Comparison of ENCODE assay signal across 8 cellular contexts in genomic region chr10:30522661-30523078, GRCh38.
DNase-seq lines count a peak whose midpoint lies in the region; ATAC-seq and TF ChIP-seq lines count a peak whose summit lies in the region.
"Not testable (repeated sequence)": the region's sequence is repeated elsewhere in the genome, so short reads cannot be mapped to it uniquely, and the experiment has no call there.

No MANE protein-coding gene starts in this region.

- H3K79me2 ChIP-seq in HCT116 (ENCODE audit: insufficient read depth, low read length); neural progenitor cell (ENCODE audit: low read depth): not testable (repeated sequence)

- CTCF ChIA-PET in CD8-positive, alpha-beta memory T cell (lab: Charles Lee); HCT116 (lab: Charles Lee): not testable (repeated sequence)
- CTCF ChIA-PET in WTC11 (lab: Charles Lee), result interaction anchor here (1.4 kb wide), 1 partner anchor 31 kb away, joined by 4 read pairs; no protein-coding TSS in a partner anchor

- not testable (repeated sequence) for H3K36me3 Mint-ChIP-seq in CD8-positive, alpha-beta memory T cell; dendritic cell treated with granulocyte-macrophage colony-stimulating factor and Interleukin-4, amounts not matched to agents 40 ng/mL and 50 ng/mL, for 4 days (ENCODE audit: low read depth); neural progenitor cell
- peaks cover 31% of the 10 kb centered on the region for H3K36me3 Mint-ChIP-seq in WTC11

- ATAC-seq in HCT116, result not testable (repeated sequence)
- peak; percentile 26 for ATAC-seq in WTC11

- not testable (repeated sequence) for H3K27me3 ChIP-seq in CD8-positive, alpha-beta memory T cell (ENCODE audit: insufficient read depth, low read length, poor library complexity, severe bottlenecking); HCT116 (ENCODE audit: insufficient read depth, low read length); neural progenitor cell

- H3K9me3 Mint-ChIP-seq in CD8-positive, alpha-beta memory T cell; dendritic cell treated with granulocyte-macrophage colony-stimulating factor and Interleukin-4, amounts not matched to agents 40 ng/mL and 50 ng/mL, for 4 days: not testable (repeated sequence)
- H3K9me3 Mint-ChIP-seq in WTC11, result peaks cover 35% of the 10 kb centered on the region
- H3K9me3 Mint-ChIP-seq in neural progenitor cell, result peaks cover 23% of the 10 kb centered on the region

- H3K27ac Mint-ChIP-seq in CD8-positive, alpha-beta memory T cell, result peak overlapping the region in 6 of 8 donors; percentile 33 to 66 (median 46)
- H3K27ac Mint-ChIP-seq in WTC11, result peak overlapping the region; percentile 98
- peak overlapping the region; percentile 59 for H3K27ac Mint-ChIP-seq in dendritic cell treated with granulocyte-macrophage colony-stimulating factor and Interleukin-4, amounts not matched to agents 40 ng/mL and 50 ng/mL, for 4 days
- peak overlapping the region; percentile 57 for H3K27ac Mint-ChIP-seq in neural progenitor cell

- BruUV-seq in HCT116 (replicated peaks; lab: Mats Ljungman, UMichigan), result not testable (repeated sequence)

- POLR2A ChIA-PET in CD8-positive, alpha-beta memory T cell (lab: Charles Lee), result interaction anchor here (0.7 kb wide), 1 partner anchor 89 kb away, joined by 4 read pairs; no protein-coding TSS in a partner anchor
- POLR2A ChIA-PET in HCT116 (lab: Charles Lee); WTC11 (lab: Charles Lee): not testable (repeated sequence)

- H3K4me3 ChIP-seq in CD8-positive, alpha-beta memory T cell (ENCODE audit: low read length); neural progenitor cell: not testable (repeated sequence)
- peak overlapping the region in 1 of 2 experiments; percentile 13; a peak in 1 of 4 replicates for H3K4me3 ChIP-seq in HCT116 (replicated peaks in 1 of 2; ENCODE audit: low read depth in 1 of 2, low read length in 2 of 2)

- H3K27me3 Mint-ChIP-seq in CD8-positive, alpha-beta memory T cell; WTC11 (ENCODE audit: low read depth); dendritic cell treated with granulocyte-macrophage colony-stimulating factor and Interleukin-4, amounts not matched to agents 40 ng/mL and 50 ng/mL, for 4 days: not testable (repeated sequence)
- H3K27me3 Mint-ChIP-seq in neural progenitor cell (ENCODE audit: insufficient read depth, low read depth), result peaks cover 16% of the 10 kb centered on the region

- not testable (repeated sequence) for H2AFZ ChIP-seq in HCT116 (ENCODE audit: low read depth, low read length, poor library complexity, severe bottlenecking); neural progenitor cell (replicated peaks)

- H3K4me3 Mint-ChIP-seq in CD8-positive, alpha-beta memory T cell, result peak overlapping the region in 4 of 7 donors; percentile 4 to 76 (median 52)
- not testable (repeated sequence) for H3K4me3 Mint-ChIP-seq in WTC11; dendritic cell treated with granulocyte-macrophage colony-stimulating factor and Interleukin-4, amounts not matched to agents 40 ng/mL and 50 ng/mL, for 4 days
- peak overlapping the region; percentile 5 for H3K4me3 Mint-ChIP-seq in neural progenitor cell

- TF ChIP-seq RAD21 in HCT116 (IDR thresholded peaks at IDR 0.05; ENCODE audit: low read depth), result not testable (repeated sequence)

- not testable (repeated sequence) for H3F3A ChIP-seq in neural progenitor cell (ENCODE audit: low read depth)

- TF ChIP-seq CTCF in HCT116 (IDR thresholded peaks at IDR 0.05 in 2 of 3, conservative IDR thresholded peaks at IDR 0.05 in 1 of 3; ENCODE audit: borderline replicate concordance in 1 of 3, insufficient read depth in 1 of 3, low read depth in 2 of 3, low read length in 2 of 3); WTC11 (IDR thresholded peaks at IDR 0.05); neural progenitor cell (IDR thresholded peaks at IDR 0.05): not testable (repeated sequence)

- H3K9me3 ChIP-seq in CD8-positive, alpha-beta memory T cell (ENCODE audit: low read length); HCT116 (ENCODE audit: control insufficient read depth in 1 of 2, insufficient read depth in 1 of 2, low read depth in 1 of 2, low read length in 2 of 2); neural progenitor cell (ENCODE audit: low read depth): not testable (repeated sequence)

- H3K4me1 ChIP-seq in CD8-positive, alpha-beta memory T cell (ENCODE audit: insufficient read depth, low read length), result peaks cover 32% of the 10 kb centered on the region
- H3K4me1 ChIP-seq in HCT116 (ENCODE audit: control insufficient read depth in 1 of 2, insufficient read depth in 2 of 2, low read length in 2 of 2), result peaks cover 5 to 11% of the 10 kb centered on the region in 2 experiments
- H3K4me1 ChIP-seq in neural progenitor cell, result not testable (repeated sequence)

- not testable (repeated sequence) for TF ChIP-seq POLR2A in HCT116 (IDR thresholded peaks at IDR 0.05; ENCODE audit: borderline replicate concordance, extremely low read depth, insufficient read depth, insufficient read length)

- not testable (repeated sequence) for H4K20me1 ChIP-seq in HCT116 (ENCODE audit: insufficient read depth); neural progenitor cell (ENCODE audit: low read depth)

- not testable (repeated sequence) for DNase-seq in CD8-positive, alpha-beta memory T cell; neural progenitor cell (ENCODE audit: low spot score)
- DNase-seq in HCT116 (ENCODE audit: low read depth, low spot score) (peak; percentile 47), NCI-H510A (lab: John Stamatoyannopoulos, UW) (peak; percentile 30), WTC11 (ENCODE audit: low spot score) (peak; percentile 79), kidney tubule cell (ENCODE audit: low spot score) (peak; percentile 83), ureter (ENCODE audit: low spot score) (peak; percentile 55)

- peaks cover 42 to 55% (median 49%) of the 10 kb centered on the region in 3 donors for H3K4me1 Mint-ChIP-seq in CD8-positive, alpha-beta memory T cell
- H3K4me1 Mint-ChIP-seq in WTC11, result peaks cover 30% of the 10 kb centered on the region
- peaks cover 30% of the 10 kb centered on the region for H3K4me1 Mint-ChIP-seq in dendritic cell treated with granulocyte-macrophage colony-stimulating factor and Interleukin-4, amounts not matched to agents 40 ng/mL and 50 ng/mL, for 4 days (ENCODE audit: low read depth)
- H3K4me1 Mint-ChIP-seq in neural progenitor cell, result peaks cover 31% of the 10 kb centered on the region

- H3K27ac ChIP-seq in CD8-positive, alpha-beta memory T cell (ENCODE audit: low read depth, low read length); HCT116 (ENCODE audit: low read depth, low read length); neural progenitor cell: not testable (repeated sequence)

- H3K4me2 ChIP-seq in HCT116 (ENCODE audit: low read length), result peak overlapping the region; percentile 58
- H3K4me2 ChIP-seq in neural progenitor cell, result not testable (repeated sequence)

- not testable (repeated sequence) for H3K36me3 ChIP-seq in CD8-positive, alpha-beta memory T cell (ENCODE audit: insufficient read depth, low read length); HCT116 (ENCODE audit: control insufficient read depth in 1 of 2, insufficient read depth in 2 of 2, low read length in 2 of 2); neural progenitor cell

- RAD21 ChIA-PET in HCT116 (lab: Charles Lee; ENCODE audit: low non-redundant PET in 1 of 2, low total read pairs in 2 of 2, uncharacterized antibody in 2 of 2, unreplicated experiment in 2 of 2), result not testable (repeated sequence)

- not testable (repeated sequence) for H3K9ac ChIP-seq in HCT116 (ENCODE audit: low read length); neural progenitor cell

- H3K9me2 ChIP-seq in HCT116 (ENCODE audit: insufficient read depth), result not testable (repeated sequence)

- intact Hi-C loops in HCT116 (cut with micrococcal nuclease); dendritic cell treated with granulocyte-macrophage colony-stimulating factor and Interleukin-4, amounts not matched to agents 40 ng/mL and 50 ng/mL, for 4 days (cut with micrococcal nuclease): not testable (repeated sequence)

TF ChIP-seq in HCT116, 20 proteins besides CTCF, POLR2A, EP300 and RAD21:
- TF ChIP-seq JUND (IDR thresholded peaks at IDR 0.05) (peak; percentile 20; the same call in 1 of the 2 replicates), CEBPB (IDR thresholded peaks at IDR 0.05; ENCODE audit: low read depth) (peak; percentile 46; the same call in 1 of the 2 replicates), SP1 (IDR thresholded peaks at IDR 0.05; ENCODE audit: low read depth) (peak; percentile 39; the same call in 1 of the 2 replicates), CBX3 (IDR thresholded peaks at IDR 0.05; ENCODE audit: low read depth) (peak; percentile 45; the same call in 1 of the 2 replicates)

TF ChIP-seq in WTC11, 78 proteins besides CTCF, POLR2A, EP300 and RAD21 (continues in another document):
- TF ChIP-seq USF2 (CRISPR knock-in tag; IDR thresholded peaks at IDR 0.05), result peak; percentile 74

Comparison
In these comparisons a context has a peak if more than half of its experiments do, and no peak if none do; other contexts are left out.
1. H3K27ac Mint-ChIP-seq: peak in every context shown above with its lines; median percentile 98 in WTC11; 59 in dendritic cell treated with granulocyte-macrophage colony-stimulating factor and Interleukin-4, amounts not matched to agents 40 ng/mL and 50 ng/mL, for 4 days; 57 in neural progenitor cell; 46 in CD8-positive, alpha-beta memory T cell.